In genomic region chr7:39463252-39463651, GRCh38 we compare ENCODE assay signal across 37 cellular contexts.
"Had no signal": no experiment of that assay in that cellular context is flagged by ENCODE, and none has a peak within 500 bp of the region (broad histone marks: within the 10 kb centered on the region; RNA-seq: fewer than 3 reads in every experiment).

No MANE protein-coding gene starts in this region.

- H3K27ac ChIP-seq: adrenal gland, body of pancreas, brain microvascular endothelial cell, breast epithelium, VCaP had no signal

- ATAC-seq: activated CD8-positive, alpha-beta T cell treated with anti-CD3 and anti-CD28 coated beads for 36 hours; activated naive CD4-positive, alpha-beta T cell treated with anti-CD3 and anti-CD28 coated beads, Interleukin-2, amount 50 U/mL, for 72 hours; activated T-cell treated with anti-CD3 and anti-CD28 coated beads, Interleukin-2, amount 50 U/mL, for 4 hours; activated T-cell treated with anti-CD3 and anti-CD28 coated beads, Interleukin-2, amount 50 U/mL, for 72 hours; activated T-helper 17 cell treated with anti-CD3 and anti-CD28 coated beads, Interleukin-2, amount 50 U/mL, for 72 hours; body of pancreas had no signal

- H3K4me3 Mint-ChIP-seq: activated B cell treated with CpG ODN at 0.5 μM for 24 hours; activated CD4-positive, alpha-beta memory T cell treated with anti-CD3 and anti-CD28 coated beads for 36 hours; activated CD4-positive, alpha-beta T cell treated with anti-CD3 and anti-CD28 coated beads, Interleukin-2, amount 10 ng/mL, durations not matched to agents 24 days and 14 days; activated CD8-positive, alpha-beta T cell treated with anti-CD3 and anti-CD28 coated beads for 36 hours; activated naive CD4-positive, alpha-beta T cell treated with anti-CD3 and anti-CD28 coated beads for 36 hours; activated naive CD8-positive, alpha-beta T cell treated with anti-CD3 and anti-CD28 coated beads for 36 hours; activated T-cell treated with anti-CD3 and anti-CD28 coated beads, Interleukin-2, amount 50 U/mL, for 4 hours; activated T-cell treated with anti-CD3 and anti-CD28 coated beads, Interleukin-2, amount 50 U/mL, for 72 hours; activated T-helper 1 cell treated with anti-CD3 and anti-CD28 coated beads, Interleukin-12 subunit alpha, Interleukin-12 subunit beta, Interleukin-2, Interleukin-4 antibody, amounts not matched to agents 30 ng/mL and 10 ng/mL and 1 ng/mL, durations not matched to agents 14 hours and 24 hours and 36 hours; activated T-helper 17 cell treated with anti-CD3 and anti-CD28 coated beads, Interleukin-2, amount 50 U/mL, for 72 hours; central memory CD8-positive, alpha-beta T cell; T-helper 1 cell treated with Interleukin-12 subunit alpha and Interleukin-12 subunit beta and Interleukin-4 antibody, amounts not matched to agents 30 μg/mL and 1 μg/mL, for 36 hours; T-helper 2 cell treated with Interferon-gamma antibody and Interleukin-4, amounts not matched to agents 5 μg/mL and 100 μg/mL, for 36 hours had no signal

- H3K4me1 Mint-ChIP-seq: activated T-helper 17 cell treated with anti-CD3 and anti-CD28 coated beads, Interleukin-2, amount 50 U/mL, for 72 hours had no signal

- H3K4me3 ChIP-seq: adrenal gland, body of pancreas, breast epithelium had no signal

- FAIRE-seq: astrocyte, TTC549 had no signal

- H3K9me3 ChIP-seq: adrenal gland, body of pancreas, breast epithelium had no signal

- H3K36me3 ChIP-seq: adrenal gland, brain microvascular endothelial cell, breast epithelium had no signal

- DNase-seq: activated B cell treated with CpG ODN at 0.5 μM for 24 hours; activated CD4-positive, alpha-beta memory T cell treated with anti-CD3 and anti-CD28 coated beads for 36 hours; activated CD4-positive, alpha-beta T cell treated with anti-CD3 and anti-CD28 coated beads for 4 hours; activated CD4-positive, alpha-beta T cell treated with anti-CD3 and anti-CD28 coated beads, Interleukin-2, amount 50 U/mL, for 1 hour; activated CD4-positive, alpha-beta T cell treated with anti-CD3 and anti-CD28 coated beads, Interleukin-2, amount 50 U/mL, for 4 hours; activated CD4-positive, CD25-positive, alpha-beta regulatory T cell treated with anti-CD3 and anti-CD28 coated beads, Interleukin-2, amount 50 U/mL, for 72 hours; activated CD8-positive, alpha-beta memory T cell treated with anti-CD3 and anti-CD28 coated beads, Interleukin-2, amount 50 U/mL, for 4 hours; activated CD8-positive, alpha-beta T cell treated with anti-CD3 and anti-CD28 coated beads for 36 hours; activated effector memory CD4-positive, alpha-beta T cell treated with anti-CD3 and anti-CD28 coated beads, Interleukin-2, amount 50 U/mL, for 16 hours; activated gamma-delta T cell treated with Interleukin-2 at 50 U/mL for 16 hours; activated naive CD4-positive, alpha-beta T cell; activated naive CD4-positive, alpha-beta T cell treated with anti-CD3 and anti-CD28 coated beads for 36 hours; activated naive CD4-positive, alpha-beta T cell treated with anti-CD3 and anti-CD28 coated beads, Interleukin-2, amount 50 U/mL, for 16 hours; activated naive CD8-positive, alpha-beta T cell treated with anti-CD3 and anti-CD28 coated beads for 36 hours; activated T-cell treated with anti-CD3 and anti-CD28 coated beads for 4 hours; activated T-cell treated with anti-CD3 and anti-CD28 coated beads, Interleukin-2, amount 50 U/mL, for 1 hour; activated T-cell treated with anti-CD3 and anti-CD28 coated beads, Interleukin-2, amount 50 U/mL, for 4 hours; activated T-cell treated with anti-CD3 and anti-CD28 coated beads, Interleukin-2, amount 50 U/mL, for 72 hours; adrenal gland; amniotic stem cell; aorta; body of pancreas; brain microvascular endothelial cell; cerebellar nuclear complex; T-helper 2 cell; T-helper 9 cell had no signal

- H3K9me3 Mint-ChIP-seq: activated B cell treated with CpG ODN at 0.5 μM for 24 hours; activated CD4-positive, alpha-beta memory T cell treated with anti-CD3 and anti-CD28 coated beads for 36 hours; activated CD4-positive, alpha-beta T cell treated with anti-CD3 and anti-CD28 coated beads, Interleukin-2, amount 10 ng/mL, durations not matched to agents 24 days and 14 days; activated CD8-positive, alpha-beta T cell treated with anti-CD3 and anti-CD28 coated beads for 36 hours; activated naive CD4-positive, alpha-beta T cell treated with anti-CD3 and anti-CD28 coated beads for 36 hours; activated naive CD4-positive, alpha-beta T cell treated with anti-CD3 and anti-CD28 coated beads, Interleukin-2, amount 50 U/mL, for 72 hours; activated naive CD8-positive, alpha-beta T cell treated with anti-CD3 and anti-CD28 coated beads for 36 hours; activated T-cell treated with anti-CD3 and anti-CD28 coated beads, Interleukin-2, amount 50 U/mL, for 4 hours; activated T-cell treated with anti-CD3 and anti-CD28 coated beads, Interleukin-2, amount 50 U/mL, for 72 hours; activated T-helper 1 cell treated with anti-CD3 and anti-CD28 coated beads, Interleukin-12 subunit alpha, Interleukin-12 subunit beta, Interleukin-2, Interleukin-4 antibody, amounts not matched to agents 30 ng/mL and 10 ng/mL and 1 ng/mL, durations not matched to agents 14 hours and 24 hours and 36 hours; activated T-helper 17 cell treated with anti-CD3 and anti-CD28 coated beads, Interleukin-2, amount 50 U/mL, for 72 hours; central memory CD8-positive, alpha-beta T cell; T-helper 1 cell treated with Interleukin-12 subunit alpha and Interleukin-12 subunit beta and Interleukin-4 antibody, amounts not matched to agents 30 μg/mL and 1 μg/mL, for 36 hours; T-helper 2 cell treated with Interferon-gamma antibody and Interleukin-4, amounts not matched to agents 5 μg/mL and 100 μg/mL, for 36 hours had no signal

- H3K36me3 Mint-ChIP-seq: activated CD4-positive, alpha-beta memory T cell treated with anti-CD3 and anti-CD28 coated beads for 36 hours; activated naive CD4-positive, alpha-beta T cell treated with anti-CD3 and anti-CD28 coated beads, Interleukin-2, amount 50 U/mL, for 72 hours; activated naive CD8-positive, alpha-beta T cell treated with anti-CD3 and anti-CD28 coated beads for 36 hours had no signal

- H3K4me1 ChIP-seq: body of pancreas, breast epithelium had no signal

- H3K27ac Mint-ChIP-seq: activated B cell treated with CpG ODN at 0.5 μM for 24 hours; activated CD4-positive, alpha-beta memory T cell treated with anti-CD3 and anti-CD28 coated beads for 36 hours; activated CD4-positive, alpha-beta T cell treated with anti-CD3 and anti-CD28 coated beads, Interleukin-2, amount 10 ng/mL, durations not matched to agents 24 days and 14 days; activated CD8-positive, alpha-beta T cell treated with anti-CD3 and anti-CD28 coated beads for 36 hours; activated naive CD4-positive, alpha-beta T cell treated with anti-CD3 and anti-CD28 coated beads for 36 hours; activated naive CD4-positive, alpha-beta T cell treated with anti-CD3 and anti-CD28 coated beads, Interleukin-2, amount 50 U/mL, for 72 hours; activated naive CD8-positive, alpha-beta T cell treated with anti-CD3 and anti-CD28 coated beads for 36 hours; activated T-cell treated with anti-CD3 and anti-CD28 coated beads, Interleukin-2, amount 50 U/mL, for 72 hours; activated T-helper 1 cell treated with anti-CD3 and anti-CD28 coated beads, Interleukin-12 subunit alpha, Interleukin-12 subunit beta, Interleukin-2, Interleukin-4 antibody, amounts not matched to agents 30 ng/mL and 10 ng/mL and 1 ng/mL, durations not matched to agents 14 hours and 24 hours and 36 hours; activated T-helper 17 cell treated with anti-CD3 and anti-CD28 coated beads, Interleukin-2, amount 50 U/mL, for 72 hours; T-helper 1 cell treated with Interleukin-12 subunit alpha and Interleukin-12 subunit beta and Interleukin-4 antibody, amounts not matched to agents 30 μg/mL and 1 μg/mL, for 36 hours; T-helper 2 cell treated with Interferon-gamma antibody and Interleukin-4, amounts not matched to agents 5 μg/mL and 100 μg/mL, for 36 hours had no signal

- H3K27me3 ChIP-seq: body of pancreas, brain microvascular endothelial cell, breast epithelium had no signal
